In the genomic region with DNA sequence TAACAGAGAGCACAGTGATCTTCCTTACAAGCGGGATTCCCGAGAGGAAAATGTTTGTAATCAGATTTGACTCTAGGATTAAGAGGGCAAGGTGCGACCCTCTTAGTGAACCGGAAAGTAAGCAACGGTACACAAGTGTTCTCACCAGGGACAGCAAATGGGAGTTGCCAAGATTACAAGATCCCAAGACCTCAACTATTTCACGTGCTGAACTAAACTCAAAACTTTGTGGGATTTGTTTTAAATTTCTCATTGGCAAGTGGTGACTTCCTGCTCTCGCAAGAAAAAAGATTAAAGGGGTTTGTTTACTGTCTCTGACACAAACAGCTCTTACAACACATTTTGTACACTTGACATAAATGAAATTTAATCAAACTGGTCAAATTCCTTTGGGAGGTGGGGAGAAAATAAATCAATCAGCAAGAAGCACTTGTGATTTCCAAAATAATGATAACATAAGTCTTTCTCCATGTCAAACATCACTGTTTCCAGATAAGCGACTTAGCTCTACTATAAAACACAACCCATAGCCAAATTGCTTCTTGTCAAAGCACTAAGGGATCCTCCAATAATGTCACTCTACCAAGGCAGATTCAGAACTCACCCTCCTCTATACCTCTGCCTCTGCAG, we compare ENCODE assay signal across 1 cellular context.
TF ChIP-seq lines count a peak whose summit lies in the region.

No MANE protein-coding gene starts in this region.

TF ChIP-seq in IMR-90, 13 proteins besides CTCF, POLR2A, EP300 and RAD21:
- TF ChIP-seq MXI1 (IDR thresholded peaks at IDR 0.05; ENCODE audit: borderline replicate concordance, low read depth, low read length) (no peak), MAZ (IDR thresholded peaks at IDR 0.05; ENCODE audit: borderline replicate concordance, low read depth, low read length) (no peak), ELK1 (IDR thresholded peaks at IDR 0.05; ENCODE audit: borderline replicate concordance, low read depth, low read length) (no peak), RCOR1 (IDR thresholded peaks at IDR 0.05; ENCODE audit: insufficient replicate concordance, low read length) (no peak), FOS (IDR thresholded peaks at IDR 0.05; ENCODE audit: low read depth, low read length) (no peak), RFX5 (IDR thresholded peaks at IDR 0.05; ENCODE audit: low read depth, low read length) (no peak), SMC3 (IDR thresholded peaks at IDR 0.05; ENCODE audit: low read depth, low read length) (no peak), NFE2L2 (IDR thresholded peaks at IDR 0.05; ENCODE audit: low read depth, low read length) (no peak), CEBPB (IDR thresholded peaks at IDR 0.05; ENCODE audit: low read depth, low read length) (no peak), MAFK (IDR thresholded peaks at IDR 0.05; ENCODE audit: low read depth, low read length) (no peak), CHD1 (IDR thresholded peaks at IDR 0.05; ENCODE audit: low read depth, low read length) (no peak), BHLHE40 (IDR thresholded peaks at IDR 0.05; ENCODE audit: low read depth, low read length) (no peak)
- TF ChIP-seq, protein P1, sequence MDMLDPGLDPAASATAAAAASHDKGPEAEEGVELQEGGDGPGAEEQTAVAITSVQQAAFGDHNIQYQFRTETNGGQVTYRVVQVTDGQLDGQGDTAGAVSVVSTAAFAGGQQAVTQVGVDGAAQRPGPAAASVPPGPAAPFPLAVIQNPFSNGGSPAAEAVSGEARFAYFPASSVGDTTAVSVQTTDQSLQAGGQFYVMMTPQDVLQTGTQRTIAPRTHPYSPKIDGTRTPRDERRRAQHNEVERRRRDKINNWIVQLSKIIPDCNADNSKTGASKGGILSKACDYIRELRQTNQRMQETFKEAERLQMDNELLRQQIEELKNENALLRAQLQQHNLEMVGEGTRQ (IDR thresholded peaks at IDR 0.05; ENCODE audit: low read depth, low read length) = no peak
TF ChIP-seq in IMR-90: peak in this region for 0.
